27 cellular contexts compared by ENCODE assay signal in the genomic region with DNA sequence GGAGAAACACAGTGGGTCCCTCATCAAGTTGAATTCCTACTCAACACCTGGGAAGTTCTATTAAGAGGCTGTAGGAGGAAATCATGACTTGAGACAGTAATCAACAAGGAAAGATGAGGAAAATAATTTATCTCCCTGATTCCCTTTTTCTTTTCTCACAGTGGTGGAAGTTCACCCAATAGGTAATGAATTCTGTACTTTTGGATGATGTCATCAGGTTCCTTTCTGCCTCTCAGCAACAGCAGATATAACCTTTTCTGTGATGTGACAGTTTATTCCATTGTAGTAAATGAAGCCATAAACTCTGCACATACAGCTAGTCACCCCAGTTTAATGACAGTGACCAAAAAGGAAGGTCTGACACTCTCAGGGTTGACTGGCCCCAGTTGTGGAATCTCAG.
"Had no signal": no experiment of that assay in that cellular context is flagged by ENCODE, and none has a peak within 500 bp of the region (broad histone marks: within the 10 kb centered on the region; RNA-seq: fewer than 3 reads in every experiment).

No MANE protein-coding gene starts in this region.

- DNase-seq: stimulated activated CD4-positive, alpha-beta T cell treated with anti-CD3 and anti-CD28 coated beads, Interleukin-2, amount 100 ng/mL, for 48 hours; stimulated activated CD4-positive, alpha-beta T cell treated with anti-CD3 and anti-CD28 coated beads, Interleukin-4, amount 100 ng/mL, for 1 hour; stimulated activated CD4-positive, alpha-beta T cell treated with anti-CD3 and anti-CD28 coated beads, Interleukin-4, amount 100 ng/mL, for 24 hours; stimulated activated CD4-positive, alpha-beta T cell treated with anti-CD3 and anti-CD28 coated beads, Interleukin-4, amount 100 ng/mL, for 4 hours; stimulated activated CD8-positive, alpha-beta memory T cell treated with anti-CD3 and anti-CD28 coated beads, Interleukin-4, amount 100 ng/mL, for 48 hours; stimulated activated naive B cell treated with anti-CD40 and anti-IgM and Interleukin-4, amounts not matched to agents 10 μg/mL and 1 μg/mL and 100 μg/mL, for 72 hours; stimulated activated naive CD4-positive, alpha-beta T cell; stimulated activated naive CD4-positive, alpha-beta T cell treated with Interleukin-2 at 50 U/mL for 16 hours; stimulated activated naive CD8-positive, alpha-beta T cell treated with anti-CD3 and anti-CD28 coated beads, Interleukin-15, amount 100 ng/mL, for 72 hours; stimulated activated naive CD8-positive, alpha-beta T cell treated with anti-CD3 and anti-CD28 coated beads, Interleukin-15, Interleukin-2, amounts not matched to agents 100 U/mL and 50 U/mL, for 24 hours; stomach; substantia nigra; testis; thyroid gland; tibial artery; transverse colon; trophoblast cell; upper lobe of left lung; upper lobe of right lung; uterus had no signal

- H3K4me3 ChIP-seq: stomach, suprapubic skin, testis, thoracic aorta, thyroid gland, tibial artery, tibial nerve, transverse colon, upper lobe of left lung, upper lobe of right lung, uterus, vagina had no signal

- H3K4me1 ChIP-seq: stomach, suprapubic skin, testis, thyroid gland, tibial artery, tibial nerve, transverse colon, upper lobe of left lung, upper lobe of right lung, uterus, vagina had no signal

- FAIRE-seq: urothelium cell line had no signal

- H3K36me3 ChIP-seq: stomach, suprapubic skin, thoracic aorta, thyroid gland, tibial artery, tibial nerve, transverse colon, upper lobe of left lung, upper lobe of right lung, uterus, vagina had no signal

- H3K9me3 ChIP-seq: suprapubic skin, testis, thoracic aorta, thyroid gland, tibial artery, transverse colon, upper lobe of left lung, upper lobe of right lung, uterus, vagina had no signal

- H3K27ac ChIP-seq: stomach, suprapubic skin, testis, thoracic aorta, thyroid gland, tibial artery, tibial nerve, transverse colon, upper lobe of left lung, upper lobe of right lung, uterus, vagina had no signal

- H3K27me3 ChIP-seq: stomach, suprapubic skin, testis, thyroid gland, tibial artery, tibial nerve, transverse colon, upper lobe of left lung, upper lobe of right lung, uterus, vagina had no signal

- ATAC-seq: stimulated activated effector memory CD8-positive, alpha-beta T cell treated with anti-CD3 and anti-CD28 coated beads, Interleukin-12 subunit alpha, Interleukin-12 subunit beta, amount 100 ng/mL, for 72 hours; stimulated activated memory B cell treated with anti-CD40 and anti-IgM and Interleukin-4, amounts not matched to agents 10 μg/mL and 1 μg/mL and 100 μg/mL, for 72 hours; stimulated activated naive B cell treated with anti-CD40 and anti-IgM and Interleukin-4, amounts not matched to agents 10 μg/mL and 1 μg/mL and 100 μg/mL, for 72 hours; stimulated activated naive CD8-positive, alpha-beta T cell treated with anti-CD3 and anti-CD28 coated beads, Interleukin-15, amount 100 ng/mL, for 72 hours; stimulated activated naive CD8-positive, alpha-beta T cell treated with anti-CD3 and anti-CD28 coated beads, Interleukin-15, Interleukin-2, amounts not matched to agents 100 U/mL and 50 U/mL, for 24 hours; upper lobe of right lung had no signal
